Comparison of ENCODE assay signal across 26 cellular contexts in the genomic region with DNA sequence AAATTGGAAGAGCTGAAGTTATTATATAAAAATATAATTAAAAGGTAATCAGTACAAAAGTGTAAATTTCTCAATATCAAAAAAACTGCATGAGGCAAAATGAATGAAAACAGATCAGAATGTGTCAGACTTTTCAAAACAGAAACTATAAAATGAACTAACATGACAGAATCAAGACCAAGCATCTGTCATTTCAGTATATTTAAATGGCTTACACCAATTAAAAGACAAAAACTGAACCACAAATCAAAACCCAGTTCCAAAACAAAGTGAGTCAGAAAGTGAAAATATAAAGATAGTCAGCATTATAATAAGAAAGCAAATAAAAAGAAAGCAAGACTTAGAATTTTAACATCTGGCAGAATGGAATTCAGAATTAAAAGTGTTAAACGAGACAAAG.
"Had no signal": no experiment of that assay in that cellular context is flagged by ENCODE, and none has a peak within 500 bp of the region (broad histone marks: within the 10 kb centered on the region; RNA-seq: fewer than 3 reads in every experiment).

No MANE protein-coding gene starts in this region.

- H3K36me3 Mint-ChIP-seq: activated naive CD4-positive, alpha-beta T cell treated with anti-CD3 and anti-CD28 coated beads, Interleukin-2, amount 50 U/mL, for 24 hours had no signal

- H3K27ac Mint-ChIP-seq: activated CD4-positive, alpha-beta T cell treated with anti-CD3 and anti-CD28 coated beads for 36 hours; activated CD8-positive, alpha-beta T cell treated with anti-CD3 and anti-CD28 coated beads for 36 hours; activated naive CD4-positive, alpha-beta T cell treated with anti-CD3 and anti-CD28 coated beads, Interleukin-2, amount 50 U/mL, for 24 hours had no signal

- H3K4me3 Mint-ChIP-seq: activated CD4-positive, alpha-beta T cell treated with anti-CD3 and anti-CD28 coated beads for 36 hours; activated CD8-positive, alpha-beta T cell treated with anti-CD3 and anti-CD28 coated beads for 36 hours; activated naive CD4-positive, alpha-beta T cell treated with anti-CD3 and anti-CD28 coated beads, Interleukin-2, amount 50 U/mL, for 24 hours had no signal

- H3K27me3 Mint-ChIP-seq: activated CD4-positive, alpha-beta T cell treated with anti-CD3 and anti-CD28 coated beads for 36 hours had no signal

- DNase-seq: activated CD4-positive, alpha-beta T cell treated with anti-CD3 and anti-CD28 coated beads for 36 hours; activated CD8-positive, alpha-beta memory T cell treated with anti-CD3 and anti-CD28 coated beads, Interleukin-2, amount 50 U/mL, for 4 hours; activated CD8-positive, alpha-beta T cell treated with anti-CD3 and anti-CD28 coated beads for 36 hours; activated effector memory CD4-positive, alpha-beta T cell treated with Interleukin-2 at 50 U/mL for 16 hours; activated naive CD4-positive, alpha-beta T cell; aorta; central memory CD4-positive, alpha-beta T cell; Kasumi-1; MV-4-11; NCI-H1092 treated with DMSO at 0.1 percent for 48 hours; NCI-H1417 treated with DMSO at 0.1 percent for 48 hours; NCI-H1694; NCI-H2029; NCI-H2107; NCI-H345; NCI-H510A; NCI-H526 treated with DMSO at 0.1 percent for 48 hours; NCI-H82; Peyer's patch; SHP77; T-helper 1 cell had no signal

- H3K4me1 Mint-ChIP-seq: activated CD4-positive, alpha-beta T cell treated with anti-CD3 and anti-CD28 coated beads for 36 hours; activated naive CD4-positive, alpha-beta T cell treated with anti-CD3 and anti-CD28 coated beads, Interleukin-2, amount 50 U/mL, for 24 hours had no signal

- H3K4me3 ChIP-seq: coronary artery, Peyer's patch, SJSA1 had no signal

- ATAC-seq: activated CD4-positive, alpha-beta T cell treated with anti-CD3 and anti-CD28 coated beads for 36 hours; activated CD8-positive, alpha-beta T cell treated with anti-CD3 and anti-CD28 coated beads for 36 hours had no signal

- H3K9me3 ChIP-seq: Peyer's patch, SJSA1 had no signal

- FAIRE-seq: bronchial epithelial cell had no signal

- H3K9me3 Mint-ChIP-seq: activated CD8-positive, alpha-beta T cell treated with anti-CD3 and anti-CD28 coated beads for 36 hours; activated naive CD4-positive, alpha-beta T cell treated with anti-CD3 and anti-CD28 coated beads, Interleukin-2, amount 50 U/mL, for 24 hours had no signal

- H3K36me3 ChIP-seq: Peyer's patch, SJSA1 had no signal

- H3K4me1 ChIP-seq: Peyer's patch, SJSA1 had no signal

- H3K27ac ChIP-seq: coronary artery, Peyer's patch, SJSA1, VCaP had no signal

- H3K27me3 ChIP-seq: Peyer's patch, SJSA1 had no signal
